Comparison of ENCODE assay signal across 11 cellular contexts in genomic region chr16:66661210-66661560, GRCh38. TPM values are rescaled to one million over a fixed set of nuclear protein-coding genes. Genes with fewer than 3 reads are reported as not detected.
A peak's percentile ranks its signal among the peaks of the same experiment; 100 is the strongest.
DNase-seq lines count a peak whose midpoint lies in the region; ATAC-seq and TF ChIP-seq lines count a peak whose summit lies in the region.
"Had no signal": no experiment of that assay in that cellular context is flagged by ENCODE, and none has a peak within 500 bp of the region (broad histone marks: within the 10 kb centered on the region; RNA-seq: fewer than 3 reads in every experiment).

No MANE protein-coding gene starts in this region.

- H3K9me3 ChIP-seq in A673 (ENCODE audit: low read depth, low read length, poor library complexity, severe bottlenecking): no peaks in the 10 kb centered on the region
- no peaks in the 10 kb centered on the region for H3K9me3 ChIP-seq in heart left ventricle
- no peaks in the 10 kb centered on the region for H3K9me3 ChIP-seq in parathyroid adenoma (ENCODE audit: control insufficient read depth, low read length)

- no peak for TF ChIP-seq POLR2A in heart left ventricle (IDR thresholded peaks at IDR 0.05)

- H3K4me3 ChIP-seq in A673 (ENCODE audit: low read depth, low read length, poor library complexity, severe bottlenecking) (no peak overlapping the region), heart left ventricle (no peak overlapping the region), parathyroid adenoma (ENCODE audit: low read depth, low read length) (peak overlapping the region; percentile 17)

- CTCF ChIA-PET in A673 (lab: Charles Lee): interaction anchor here (1.1 to 3.3 kb wide), 2 partner anchors 10 to 53 kb away, joined by 6 to 17 read pairs; no protein-coding TSS in a partner anchor

- DNase-seq in A673 (ENCODE audit: low spot score) (no peak), heart left ventricle (no peak)
- DNase-seq in activated CD8-positive, alpha-beta memory T cell treated with anti-CD3 and anti-CD28 coated beads, Interleukin-2, amount 50 U/mL, for 4 hours: no peak
- DNase-seq: activated T-cell treated with anti-CD3 and anti-CD28 coated beads, Interleukin-2, amount 50 U/mL, for 24 hours; NCI-H446; T-helper 2 cell had no signal

- 73 to 79% (median 75%) methylated on average over 4 of the region's 4 CpGs for WGBS in heart left ventricle, 4 donors

- H3K27me3 ChIP-seq in A673 (replicated peaks; ENCODE audit: insufficient read depth, low read depth, low read length, poor library complexity) (no peaks in the 10 kb centered on the region), heart left ventricle (no peaks in the 10 kb centered on the region), parathyroid adenoma (ENCODE audit: control insufficient read depth, insufficient read depth, low read length) (no peaks in the 10 kb centered on the region)

- H3K27ac ChIP-seq in A673 (ENCODE audit: low read depth, low read length, poor library complexity, severe bottlenecking): peak overlapping the region; percentile 25
- peak overlapping the region; percentile 0 to 78 (median 62) for H3K27ac ChIP-seq in heart left ventricle
- peak overlapping the region; percentile 80 for H3K27ac ChIP-seq in parathyroid adenoma

- intact Hi-C loops in A673 (cut with micrococcal nuclease; ENCODE audit: unreplicated experiment) (no loop called here), heart left ventricle (cut with DNase I) (loop anchor here in 3 of 10 donors (5.0 to 10.0 kb wide), 3 partner anchors 54 to 206 kb away; partner anchors contain the start of gene DYNC1LI2 (in 1 of the 3))

- H2AFZ ChIP-seq in parathyroid adenoma: peak overlapping the region; percentile 18

- ATAC-seq in SK-N-SH treated with all-trans-retinoic acid at 6 μM for 48 hours: peak; percentile 18
- no peak for ATAC-seq in heart left ventricle
- ATAC-seq in HG03457 (IDR thresholded peaks at IDR 0.05; ENCODE audit: unreplicated experiment): no peak
- no peak for ATAC-seq in GM21528 (IDR thresholded peaks at IDR 0.05; ENCODE audit: low FRiP score, unreplicated experiment)
- ATAC-seq in HG03039 (IDR thresholded peaks at IDR 0.05; ENCODE audit: unreplicated experiment): no peak

- H3K4me1 ChIP-seq in A673 (ENCODE audit: insufficient read depth, low read length, poor library complexity, severe bottlenecking) (peaks cover 9% of the 10 kb centered on the region), heart left ventricle (peaks cover 3 to 32% (median 25%) of the 10 kb centered on the region in 12 donors), parathyroid adenoma (peaks cover 23% of the 10 kb centered on the region)

- no peaks in the 10 kb centered on the region for H3K36me3 ChIP-seq in A673 (ENCODE audit: insufficient read depth, low read length, poor library complexity, severe bottlenecking)
- H3K36me3 ChIP-seq in heart left ventricle: no peaks in the 10 kb centered on the region
- no peaks in the 10 kb centered on the region for H3K36me3 ChIP-seq in parathyroid adenoma (ENCODE audit: control insufficient read depth, insufficient read depth, low read length)

- POLR2A ChIA-PET in A673 (lab: Charles Lee; ENCODE audit: low non-redundant PET): interaction anchor here (0.6 kb wide), 1 partner anchor 19 kb away, joined by 25 read pairs; no protein-coding TSS in a partner anchor

- H3K79me2 ChIP-seq in parathyroid adenoma: peaks cover 17% of the 10 kb centered on the region

- peak overlapping the region; percentile 59 for H3K4me2 ChIP-seq in parathyroid adenoma (ENCODE audit: low read length)

- no peak overlapping the region for H3K9ac ChIP-seq in parathyroid adenoma

- TF ChIP-seq CTCF in A673 (conservative IDR thresholded peaks at IDR 0.05; ENCODE audit: low read depth, low read length) (no peak), heart left ventricle (IDR thresholded peaks at IDR 0.05) (no peak), parathyroid adenoma (IDR thresholded peaks at IDR 0.05) (no peak)

- no TSS peak for BruUV-seq in A673 (replicated peaks; lab: Mats Ljungman, UMichigan)

TF ChIP-seq in SK-N-SH treated with all-trans-retinoic acid at 6 μM for 48 hours, 23 proteins besides CTCF, POLR2A, EP300 and RAD21:
- TF ChIP-seq ISL1 (CRISPR knock-in tag; IDR thresholded peaks at IDR 0.05): no peak
- no peak for TF ChIP-seq CSDC2 (CRISPR knock-in tag; IDR thresholded peaks at IDR 0.05)
- no peak for TF ChIP-seq ZC3H10 (CRISPR knock-in tag; IDR thresholded peaks at IDR 0.05)
- TF ChIP-seq ARNTL (CRISPR knock-in tag; IDR thresholded peaks at IDR 0.05; ENCODE audit: borderline replicate concordance, low read depth): no peak
- no peak for TF ChIP-seq ZNF70 (CRISPR knock-in tag; IDR thresholded peaks at IDR 0.05)
- TF ChIP-seq ZNF565 (CRISPR knock-in tag; conservative IDR thresholded peaks at IDR 0.05; ENCODE audit: low read depth): no peak
- TF ChIP-seq BACH2 (CRISPR knock-in tag; IDR thresholded peaks at IDR 0.05; ENCODE audit: borderline replicate concordance): no peak
- no peak for TF ChIP-seq TOX (CRISPR knock-in tag; IDR thresholded peaks at IDR 0.05; ENCODE audit: borderline replicate concordance)
- TF ChIP-seq RARB (CRISPR knock-in tag; IDR thresholded peaks at IDR 0.05): no peak
- TF ChIP-seq TCF4 (CRISPR knock-in tag; IDR thresholded peaks at IDR 0.05; ENCODE audit: borderline replicate concordance): no peak; the same call in 1 of the 2 replicates
- no peak for TF ChIP-seq PPARA (CRISPR knock-in tag; IDR thresholded peaks at IDR 0.05; ENCODE audit: borderline replicate concordance)
- TF ChIP-seq, protein P1, sequence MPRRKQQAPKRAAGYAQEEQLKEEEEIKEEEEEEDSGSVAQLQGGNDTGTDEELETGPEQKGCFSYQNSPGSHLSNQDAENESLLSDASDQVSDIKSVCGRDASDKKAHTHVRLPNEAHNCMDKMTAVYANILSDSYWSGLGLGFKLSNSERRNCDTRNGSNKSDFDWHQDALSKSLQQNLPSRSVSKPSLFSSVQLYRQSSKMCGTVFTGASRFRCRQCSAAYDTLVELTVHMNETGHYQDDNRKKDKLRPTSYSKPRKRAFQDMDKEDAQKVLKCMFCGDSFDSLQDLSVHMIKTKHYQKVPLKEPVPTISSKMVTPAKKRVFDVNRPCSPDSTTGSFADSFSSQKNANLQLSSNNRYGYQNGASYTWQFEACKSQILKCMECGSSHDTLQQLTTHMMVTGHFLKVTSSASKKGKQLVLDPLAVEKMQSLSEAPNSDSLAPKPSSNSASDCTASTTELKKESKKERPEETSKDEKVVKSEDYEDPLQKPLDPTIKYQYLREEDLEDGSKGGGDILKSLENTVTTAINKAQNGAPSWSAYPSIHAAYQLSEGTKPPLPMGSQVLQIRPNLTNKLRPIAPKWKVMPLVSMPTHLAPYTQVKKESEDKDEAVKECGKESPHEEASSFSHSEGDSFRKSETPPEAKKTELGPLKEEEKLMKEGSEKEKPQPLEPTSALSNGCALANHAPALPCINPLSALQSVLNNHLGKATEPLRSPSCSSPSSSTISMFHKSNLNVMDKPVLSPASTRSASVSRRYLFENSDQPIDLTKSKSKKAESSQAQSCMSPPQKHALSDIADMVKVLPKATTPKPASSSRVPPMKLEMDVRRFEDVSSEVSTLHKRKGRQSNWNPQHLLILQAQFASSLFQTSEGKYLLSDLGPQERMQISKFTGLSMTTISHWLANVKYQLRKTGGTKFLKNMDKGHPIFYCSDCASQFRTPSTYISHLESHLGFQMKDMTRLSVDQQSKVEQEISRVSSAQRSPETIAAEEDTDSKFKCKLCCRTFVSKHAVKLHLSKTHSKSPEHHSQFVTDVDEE (CRISPR knock-in tag; IDR thresholded peaks at IDR 0.05): no peak
- TF ChIP-seq, protein P2, sequence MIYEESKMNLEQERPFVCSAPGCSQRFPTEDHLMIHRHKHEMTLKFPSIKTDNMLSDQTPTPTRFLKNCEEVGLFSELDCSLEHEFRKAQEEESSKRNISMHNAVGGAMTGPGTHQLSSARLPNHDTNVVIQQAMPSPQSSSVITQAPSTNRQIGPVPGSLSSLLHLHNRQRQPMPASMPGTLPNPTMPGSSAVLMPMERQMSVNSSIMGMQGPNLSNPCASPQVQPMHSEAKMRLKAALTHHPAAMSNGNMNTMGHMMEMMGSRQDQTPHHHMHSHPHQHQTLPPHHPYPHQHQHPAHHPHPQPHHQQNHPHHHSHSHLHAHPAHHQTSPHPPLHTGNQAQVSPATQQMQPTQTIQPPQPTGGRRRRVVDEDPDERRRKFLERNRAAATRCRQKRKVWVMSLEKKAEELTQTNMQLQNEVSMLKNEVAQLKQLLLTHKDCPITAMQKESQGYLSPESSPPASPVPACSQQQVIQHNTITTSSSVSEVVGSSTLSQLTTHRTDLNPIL (CRISPR knock-in tag; IDR thresholded peaks at IDR 0.05; ENCODE audit: low read depth): no peak
- TF ChIP-seq ZFP30 (CRISPR knock-in tag; IDR thresholded peaks at IDR 0.05): no peak
- TF ChIP-seq ZNF8 (CRISPR knock-in tag; IDR thresholded peaks at IDR 0.05): no peak
- TF ChIP-seq, protein P3, sequence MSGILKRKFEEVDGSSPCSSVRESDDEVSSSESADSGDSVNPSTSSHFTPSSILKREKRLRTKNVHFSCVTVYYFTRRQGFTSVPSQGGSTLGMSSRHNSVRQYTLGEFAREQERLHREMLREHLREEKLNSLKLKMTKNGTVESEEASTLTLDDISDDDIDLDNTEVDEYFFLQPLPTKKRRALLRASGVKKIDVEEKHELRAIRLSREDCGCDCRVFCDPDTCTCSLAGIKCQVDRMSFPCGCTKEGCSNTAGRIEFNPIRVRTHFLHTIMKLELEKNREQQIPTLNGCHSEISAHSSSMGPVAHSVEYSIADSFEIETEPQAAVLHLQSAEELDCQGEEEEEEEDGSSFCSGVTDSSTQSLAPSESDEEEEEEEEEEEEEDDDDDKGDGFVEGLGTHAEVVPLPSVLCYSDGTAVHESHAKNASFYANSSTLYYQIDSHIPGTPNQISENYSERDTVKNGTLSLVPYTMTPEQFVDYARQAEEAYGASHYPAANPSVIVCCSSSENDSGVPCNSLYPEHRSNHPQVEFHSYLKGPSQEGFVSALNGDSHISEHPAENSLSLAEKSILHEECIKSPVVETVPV (CRISPR knock-in tag; IDR thresholded peaks at IDR 0.05): no peak
- TF ChIP-seq ZFP3 (CRISPR knock-in tag; IDR thresholded peaks at IDR 0.05): no peak
- no peak for TF ChIP-seq SNAI2 (CRISPR knock-in tag; IDR thresholded peaks at IDR 0.05)

RNA-seq across cellular contexts. Expression of gene CMTM4, which starts 35.4 kb away (rescaled TPM):
- total RNA-seq in A673 (2021) (30.3 and 37.7 TPM in 2 replicates), heart left ventricle (10 to 100 TPM in 7 of 9 donors, 1 to 10 TPM in 2; 8.1 to 22.5 (median 12.2) TPM)
- polyA plus RNA-seq in heart left ventricle: 10 to 100 TPM in 1 of 2 donors, 1 to 10 TPM in 1; 4.5 to 13.8 TPM

RNA-seq across cellular contexts. Expression of gene CMTM3, which starts 56.7 kb away (rescaled TPM):
- total RNA-seq in A673 (2021) (25.5 and 31.1 TPM in 2 replicates), heart left ventricle (10 to 100 TPM in 4 of 9 donors, 1 to 10 TPM in 5; 5.8 to 30.9 (median 9.6) TPM)
- 10 to 100 TPM in 1 of 2 donors, 1 to 10 TPM in 1; 6.5 to 13.5 TPM for polyA plus RNA-seq in heart left ventricle

Comparison
In these comparisons a context has a peak if more than half of its experiments do, and no peak if none do; other contexts are left out.
1. H3K27ac ChIP-seq: peak in every context shown above with its lines; median percentile 80 in parathyroid adenoma; 62 in heart left ventricle; 25 in A673.